33 cellular contexts compared by ENCODE assay signal in genomic region chr4:182346675-182347375, GRCh38.
"Had no signal": no experiment of that assay in that cellular context is flagged by ENCODE, and none has a peak within 500 bp of the region (broad histone marks: within the 10 kb centered on the region; RNA-seq: fewer than 3 reads in every experiment).

No MANE protein-coding gene starts in this region.

- FAIRE-seq: astrocyte, kidney had no signal

- ATAC-seq: activated CD4-positive, CD25-positive, alpha-beta regulatory T cell treated with anti-CD3 and anti-CD28 coated beads, Interleukin-2, amount 50 U/mL, for 24 hours; activated T-helper 17 cell treated with anti-CD3 and anti-CD28 coated beads, Interleukin-2, amount 50 U/mL, for 72 hours; effector memory CD8-positive, alpha-beta T cell; gastrocnemius medialis; sciatic nerve; stimulated activated memory B cell treated with anti-CD40 and anti-IgM and Interleukin-4, amounts not matched to agents 10 μg/mL and 1 μg/mL and 100 μg/mL, for 72 hours; stimulated activated naive CD8-positive, alpha-beta T cell treated with anti-CD3 and anti-CD28 coated beads, Interleukin-15, amount 100 ng/mL, for 72 hours had no signal

- H3K4me3 ChIP-seq: gastrocnemius medialis, left ventricle myocardium inferior, skin epidermis, upper lobe of right lung had no signal

- H3K4me1 ChIP-seq: gastrocnemius medialis, left ventricle myocardium inferior, upper lobe of right lung had no signal

- H3K9me3 ChIP-seq: gastrocnemius medialis, left ventricle myocardium inferior, upper lobe of right lung had no signal

- DNase-seq: activated CD4-positive, alpha-beta memory T cell treated with anti-CD3 and anti-CD28 coated beads for 36 hours; activated CD4-positive, alpha-beta T cell treated with anti-CD3 and anti-CD28 coated beads, Interleukin-2, amount 10 ng/mL, durations not matched to agents 24 days and 14 days; activated CD8-positive, alpha-beta memory T cell treated with anti-CD3 and anti-CD28 coated beads, Interleukin-2, amount 50 U/mL, for 4 hours; activated gamma-delta T cell treated with Interleukin-2 at 50 U/mL for 16 hours; activated naive CD4-positive, alpha-beta T cell treated with anti-CD3 and anti-CD28 coated beads, Interleukin-2, amount 50 U/mL, for 16 hours; activated T-cell treated with anti-CD3 and anti-CD28 coated beads, Interleukin-2, amount 50 U/mL, for 24 hours; amniotic stem cell; caudate nucleus; cortex of kidney; effector memory CD8-positive, alpha-beta T cell; erythroblast; gastrocnemius medialis; hippocampal formation; kidney; left ventricle myocardium inferior; occipital lobe; posterior cingulate gyrus; stimulated activated CD4-positive, alpha-beta T cell treated with anti-CD3 and anti-CD28 coated beads, Interleukin-1b, Interleukin-23, amount 100 ng/mL, for 48 hours; stimulated activated CD4-positive, alpha-beta T cell treated with anti-CD3 and anti-CD28 coated beads, Interleukin-4, amount 100 ng/mL, for 4 hours; stimulated activated CD8-positive, alpha-beta memory T cell treated with anti-CD3 and anti-CD28 coated beads, Interleukin-4, amount 100 ng/mL, for 48 hours; stimulated activated naive CD8-positive, alpha-beta T cell treated with anti-CD3 and anti-CD28 coated beads, Interleukin-15, amount 100 ng/mL, for 72 hours; substantia nigra; SW 1271; T1000; upper lobe of right lung; WERI-Rb-1 had no signal

- H3K36me3 ChIP-seq: gastrocnemius medialis, left ventricle myocardium inferior, upper lobe of right lung, WERI-Rb-1 had no signal

- H3K27ac ChIP-seq: gastrocnemius medialis, left ventricle myocardium inferior, skin epidermis, upper lobe of right lung, WERI-Rb-1 had no signal

- H3K9me3 Mint-ChIP-seq: activated CD4-positive, alpha-beta memory T cell treated with anti-CD3 and anti-CD28 coated beads for 36 hours; activated CD4-positive, alpha-beta T cell treated with anti-CD3 and anti-CD28 coated beads, Interleukin-2, amount 10 ng/mL, durations not matched to agents 24 days and 14 days; activated T-cell treated with anti-CD3 and anti-CD28 coated beads, Interleukin-2, amount 50 U/mL, for 24 hours; activated T-helper 17 cell treated with anti-CD3 and anti-CD28 coated beads, Interleukin-2, amount 50 U/mL, for 72 hours; effector memory CD8-positive, alpha-beta T cell; stimulated activated memory B cell treated with anti-CD40 and anti-IgM and Interleukin-4, amounts not matched to agents 10 μg/mL and 1 μg/mL and 100 μg/mL, for 72 hours; stimulated activated naive CD8-positive, alpha-beta T cell treated with anti-CD3 and anti-CD28 coated beads, Interleukin-15, amount 100 ng/mL, for 72 hours; T-helper 1 cell treated with Interleukin-12 subunit alpha and Interleukin-12 subunit beta and Interleukin-4 antibody, amounts not matched to agents 30 μg/mL and 1 μg/mL, for 36 hours had no signal

- H3K27me3 ChIP-seq: gastrocnemius medialis, upper lobe of right lung had no signal

- H3K4me1 Mint-ChIP-seq: activated CD4-positive, alpha-beta T cell treated with anti-CD3 and anti-CD28 coated beads, Interleukin-2, amount 10 ng/mL, durations not matched to agents 24 days and 14 days; activated T-helper 17 cell treated with anti-CD3 and anti-CD28 coated beads, Interleukin-2, amount 50 U/mL, for 72 hours; stimulated activated memory B cell treated with anti-CD40 and anti-IgM and Interleukin-4, amounts not matched to agents 10 μg/mL and 1 μg/mL and 100 μg/mL, for 72 hours; stimulated activated naive CD8-positive, alpha-beta T cell treated with anti-CD3 and anti-CD28 coated beads, Interleukin-15, amount 100 ng/mL, for 72 hours had no signal

- H3K4me3 Mint-ChIP-seq: activated CD4-positive, alpha-beta memory T cell treated with anti-CD3 and anti-CD28 coated beads for 36 hours; activated CD4-positive, alpha-beta T cell treated with anti-CD3 and anti-CD28 coated beads, Interleukin-2, amount 10 ng/mL, durations not matched to agents 24 days and 14 days; activated T-cell treated with anti-CD3 and anti-CD28 coated beads, Interleukin-2, amount 50 U/mL, for 24 hours; activated T-helper 17 cell treated with anti-CD3 and anti-CD28 coated beads, Interleukin-2, amount 50 U/mL, for 72 hours; effector memory CD8-positive, alpha-beta T cell; stimulated activated memory B cell treated with anti-CD40 and anti-IgM and Interleukin-4, amounts not matched to agents 10 μg/mL and 1 μg/mL and 100 μg/mL, for 72 hours; stimulated activated naive CD8-positive, alpha-beta T cell treated with anti-CD3 and anti-CD28 coated beads, Interleukin-15, amount 100 ng/mL, for 72 hours; T-helper 1 cell treated with Interleukin-12 subunit alpha and Interleukin-12 subunit beta and Interleukin-4 antibody, amounts not matched to agents 30 μg/mL and 1 μg/mL, for 36 hours had no signal

- H3K27ac Mint-ChIP-seq: activated CD4-positive, alpha-beta memory T cell treated with anti-CD3 and anti-CD28 coated beads for 36 hours; activated CD4-positive, alpha-beta T cell treated with anti-CD3 and anti-CD28 coated beads, Interleukin-2, amount 10 ng/mL, durations not matched to agents 24 days and 14 days; activated T-cell treated with anti-CD3 and anti-CD28 coated beads, Interleukin-2, amount 50 U/mL, for 24 hours; activated T-helper 17 cell treated with anti-CD3 and anti-CD28 coated beads, Interleukin-2, amount 50 U/mL, for 72 hours; effector memory CD8-positive, alpha-beta T cell; stimulated activated memory B cell treated with anti-CD40 and anti-IgM and Interleukin-4, amounts not matched to agents 10 μg/mL and 1 μg/mL and 100 μg/mL, for 72 hours; stimulated activated naive CD8-positive, alpha-beta T cell treated with anti-CD3 and anti-CD28 coated beads, Interleukin-15, amount 100 ng/mL, for 72 hours; T-helper 1 cell treated with Interleukin-12 subunit alpha and Interleukin-12 subunit beta and Interleukin-4 antibody, amounts not matched to agents 30 μg/mL and 1 μg/mL, for 36 hours had no signal

- H3K27me3 Mint-ChIP-seq: activated CD4-positive, alpha-beta T cell treated with anti-CD3 and anti-CD28 coated beads, Interleukin-2, amount 10 ng/mL, durations not matched to agents 24 days and 14 days had no signal

- H3K36me3 Mint-ChIP-seq: activated CD4-positive, alpha-beta memory T cell treated with anti-CD3 and anti-CD28 coated beads for 36 hours; stimulated activated memory B cell treated with anti-CD40 and anti-IgM and Interleukin-4, amounts not matched to agents 10 μg/mL and 1 μg/mL and 100 μg/mL, for 72 hours had no signal
